Comparison of ENCODE assay signal across 16 cellular contexts in genomic region chr17:76166168-76166567, GRCh38. TPM values are rescaled to one million over a fixed set of nuclear protein-coding genes. Genes with fewer than 3 reads are reported as not detected.
DNase-seq lines count a peak whose midpoint lies in the region; ATAC-seq and TF ChIP-seq lines count a peak whose summit lies in the region.
"Had no signal": no experiment of that assay in that cellular context is flagged by ENCODE, and none has a peak within 500 bp of the region (broad histone marks: within the 10 kb centered on the region; RNA-seq: fewer than 3 reads in every experiment).

No MANE protein-coding gene starts in this region.

- DNase-seq in mammary epithelial cell (peak; percentile 40), MCF 10A (ENCODE audit: unreplicated experiment) (no peak), SW480 (ENCODE audit: low spot score) (no peak)
- DNase-seq in CD8-positive, alpha-beta memory T cell: no peak
- DNase-seq: amniotic stem cell; effector memory CD4-positive, alpha-beta T cell; HCEC 1CT; left ventricle myocardium inferior; NCI-H1417; NCI-H510A had no signal

- no peaks in the 10 kb centered on the region for H3K27me3 ChIP-seq in mammary epithelial cell (ENCODE audit: insufficient read depth, low read length)
- no peaks in the 10 kb centered on the region for H3K27me3 ChIP-seq in layer of hippocampus (ENCODE audit: control insufficient read depth, insufficient read depth, low read length)
- H3K27me3 ChIP-seq in CD8-positive, alpha-beta memory T cell (ENCODE audit: insufficient read depth, low read length, poor library complexity, severe bottlenecking): no peaks in the 10 kb centered on the region
- H3K27me3 ChIP-seq: neural progenitor cell had no signal

- CTCF ChIA-PET in mammary epithelial cell (lab: Charles Lee; ENCODE audit: low non-redundant PET) (no interaction called here), MCF 10A (lab: Yijun Ruan, JAX) (interaction anchor here (0.5 to 1.3 kb wide), 9 partner anchors 10 to 812 kb away, joined by 3 to 12 read pairs (median 3); no protein-coding TSS in a partner anchor)
- CTCF ChIA-PET in CD8-positive, alpha-beta memory T cell (lab: Charles Lee): interaction anchor here (0.8 to 1.9 kb wide), 4 partner anchors 11 to 16 kb away, joined by 3 to 5 read pairs (median 4); no protein-coding TSS in a partner anchor

- no peaks in the 10 kb centered on the region for H3K36me3 ChIP-seq in mammary epithelial cell (ENCODE audit: insufficient read depth, low read length)
- peaks cover 13% of the 10 kb centered on the region for H3K36me3 ChIP-seq in CD8-positive, alpha-beta memory T cell (ENCODE audit: insufficient read depth, low read length)
- H3K36me3 ChIP-seq: left ventricle myocardium inferior, neural progenitor cell had no signal

- BruUV-seq in mammary epithelial cell (replicated peaks; lab: Mats Ljungman, UMichigan) (no TSS peak), MCF 10A (replicated peaks; lab: Mats Ljungman, UMichigan) (no TSS peak)

- intact Hi-C loops in mammary epithelial cell (cut with micrococcal nuclease) (no loop called here), MCF 10A (cut with micrococcal nuclease) (no loop called here)

- H3K27ac ChIP-seq in mammary epithelial cell (ENCODE audit: insufficient read depth, low read depth, low read length) (no peak overlapping the region), angular gyrus (ENCODE audit: low read depth, low read length) (peak overlapping the region; percentile 91), layer of hippocampus (ENCODE audit: low read depth, low read length) (peak overlapping the region; percentile 73), temporal lobe (ENCODE audit: low read depth, low read length) (peak overlapping the region; percentile 80)
- no peak overlapping the region for H3K27ac ChIP-seq in CD8-positive, alpha-beta memory T cell (ENCODE audit: low read depth, low read length)
- H3K27ac ChIP-seq: left ventricle myocardium inferior, neural progenitor cell had no signal

- no peaks in the 10 kb centered on the region for H3K36me3 Mint-ChIP-seq in MCF 10A (ENCODE audit: insufficient read depth, unreplicated experiment)
- H3K36me3 Mint-ChIP-seq in CD8-positive, alpha-beta memory T cell: peaks cover 9 to 58% (median 10%) of the 10 kb centered on the region in 3 donors

- peak overlapping the region; percentile 20 for H2AFZ ChIP-seq in mammary epithelial cell (ENCODE audit: low read depth, low read length)
- H2AFZ ChIP-seq: neural progenitor cell had no signal

- H3K79me2 ChIP-seq in mammary epithelial cell (ENCODE audit: insufficient read depth, low read length): no peaks in the 10 kb centered on the region

- H3K4me1 ChIP-seq in mammary epithelial cell (ENCODE audit: insufficient read depth, low read length): no peaks in the 10 kb centered on the region
- peaks cover 5% of the 10 kb centered on the region for H3K4me1 ChIP-seq in CD8-positive, alpha-beta memory T cell (ENCODE audit: insufficient read depth, low read length)
- H3K4me1 ChIP-seq: left ventricle myocardium inferior had no signal

- no peaks in the 10 kb centered on the region for H3K4me1 Mint-ChIP-seq in MCF 10A (ENCODE audit: insufficient read depth, unreplicated experiment)
- H3K4me1 Mint-ChIP-seq in CD8-positive, alpha-beta memory T cell: peaks cover 0 to 2% (median 0%) of the 10 kb centered on the region in 3 donors
- H3K4me1 Mint-ChIP-seq: neural progenitor cell had no signal

- WGBS in mammary epithelial cell (ENCODE audit: low coverage, missing lambda C conversion rate): 21% methylated on average over 7 of the region's 7 CpGs

- H3K4me3 ChIP-seq in mammary epithelial cell (replicated peaks in 1 of 3; ENCODE audit: insufficient read depth in 1 of 3, low read depth in 2 of 3, low read length in 3 of 3): no peak overlapping the region
- no peak overlapping the region for H3K4me3 ChIP-seq in CD8-positive, alpha-beta memory T cell (ENCODE audit: low read length)
- H3K4me3 ChIP-seq: left ventricle myocardium inferior, neural progenitor cell had no signal

- in situ Hi-C loops in mammary epithelial cell (cut with MboI; ENCODE audit: low sequenced_read_pairs in 2 of 2): no loop called here

- no peaks in the 10 kb centered on the region for H3K9me3 Mint-ChIP-seq in MCF 10A (ENCODE audit: unreplicated experiment)
- no peaks in the 10 kb centered on the region for H3K9me3 Mint-ChIP-seq in CD8-positive, alpha-beta memory T cell
- H3K9me3 Mint-ChIP-seq: neural progenitor cell had no signal

- H4K20me1 ChIP-seq in mammary epithelial cell (ENCODE audit: insufficient read depth, low read length): no peaks in the 10 kb centered on the region

- dilution Hi-C loops in mammary epithelial cell (cut with HindIII; ENCODE audit: low sequenced_read_pairs): no loop called here

- no peak overlapping the region for H3K9ac ChIP-seq in mammary epithelial cell (ENCODE audit: insufficient read depth, low read length)
- H3K9ac ChIP-seq: neural progenitor cell had no signal

- TF ChIP-seq CTCF in mammary epithelial cell (conservative IDR thresholded peaks at IDR 0.05 in 1 of 2, IDR thresholded peaks at IDR 0.05 in 1 of 2; ENCODE audit: extremely low read depth in 1 of 2, insufficient read depth in 1 of 2, low read depth in 1 of 2, low read length in 2 of 2) (no peak), MCF 10A (IDR thresholded peaks at IDR 0.05; ENCODE audit: unreplicated experiment) (no peak)

- H3K9me3 ChIP-seq in mammary epithelial cell (replicated peaks; ENCODE audit: insufficient read depth, low read length): no peaks in the 10 kb centered on the region
- no peaks in the 10 kb centered on the region for H3K9me3 ChIP-seq in CD8-positive, alpha-beta memory T cell (ENCODE audit: low read length)
- H3K9me3 ChIP-seq: left ventricle myocardium inferior had no signal

- no peak overlapping the region for H3K27ac Mint-ChIP-seq in MCF 10A (ENCODE audit: low read depth, unreplicated experiment)
- peak overlapping the region in 1 of 8 donors; percentile 38 for H3K27ac Mint-ChIP-seq in CD8-positive, alpha-beta memory T cell
- H3K27ac Mint-ChIP-seq: neural progenitor cell had no signal

- no peak overlapping the region for H3K4me2 ChIP-seq in mammary epithelial cell (ENCODE audit: insufficient read depth, low read depth, low read length)
- H3K4me2 ChIP-seq: neural progenitor cell had no signal

- H3K27me3 Mint-ChIP-seq in MCF 10A (ENCODE audit: insufficient read depth, unreplicated experiment): no peaks in the 10 kb centered on the region
- H3K27me3 Mint-ChIP-seq in CD8-positive, alpha-beta memory T cell: no peaks in the 10 kb centered on the region

- ATAC-seq in GM19452 (IDR thresholded peaks at IDR 0.05; ENCODE audit: unreplicated experiment): no peak
- ATAC-seq: HepG2 had no signal

- H3K4me3 Mint-ChIP-seq in MCF 10A (ENCODE audit: unreplicated experiment): no peak overlapping the region
- H3K4me3 Mint-ChIP-seq in CD8-positive, alpha-beta memory T cell: no peak overlapping the region
- H3K4me3 Mint-ChIP-seq: neural progenitor cell had no signal

- POLR2A ChIA-PET in MCF 10A (lab: Yijun Ruan, JAX): no interaction called here
- POLR2A ChIA-PET in CD8-positive, alpha-beta memory T cell (lab: Charles Lee): no interaction called here

RNA-seq across cellular contexts. Expression of gene FOXJ1, which starts 25.1 kb away (rescaled TPM):
- not detected for total RNA-seq in mammary epithelial cell
- not detected for polyA plus RNA-seq in mammary epithelial cell
- not detected for polyA minus RNA-seq in mammary epithelial cell
- total RNA-seq in MCF 10A (2022): not detected in 2 replicates
- total RNA-seq in temporal lobe: 4.2 TPM
- under 1 TPM; 0.64 to 0.94 TPM for total RNA-seq in CD8-positive, alpha-beta memory T cell
- 0.68 TPM for polyA plus RNA-seq in CD8-positive, alpha-beta memory T cell
- total RNA-seq: left ventricle myocardium inferior had no signal

Comparison
In these comparisons a context has a peak if more than half of its experiments do, and no peak if none do; other contexts are left out.
1. H3K27ac ChIP-seq: peak in angular gyrus (single experiment), layer of hippocampus (single experiment) and temporal lobe (single experiment); none in mammary epithelial cell (single experiment) and CD8-positive, alpha-beta memory T cell (single experiment).